Comparison of ENCODE assay signal across 8 cellular contexts in genomic region chr15:75640483-75641175, GRCh38. TPM values are rescaled to one million over a fixed set of nuclear protein-coding genes. Genes with fewer than 3 reads are reported as not detected.
DNase-seq lines count a peak whose midpoint lies in the region; ATAC-seq and TF ChIP-seq lines count a peak whose summit lies in the region.

No MANE protein-coding gene starts in this region.

- peaks cover 36% of the 10 kb centered on the region for H3K79me2 ChIP-seq in HCT116 (ENCODE audit: insufficient read depth, low read length)

- H3K27ac ChIP-seq in HCT116 (ENCODE audit: low read depth, low read length): peak overlapping the region; percentile 97
- peak overlapping the region; percentile 57 for H3K27ac ChIP-seq in iPS-20b (ENCODE audit: low read length)

- in situ Hi-C loops in astrocyte of the cerebellum (cut with HindIII; ENCODE audit: low sequenced_read_pairs): loop anchor here (25.0 kb wide), 2 partner anchors 172 to 178 kb away; partner anchors contain the start of gene SIN3A

- no peak for TF ChIP-seq POLR2A in HCT116 (IDR thresholded peaks at IDR 0.05; ENCODE audit: borderline replicate concordance, extremely low read depth, insufficient read depth, insufficient read length)

- BruUV-seq in HCT116 (replicated peaks; lab: Mats Ljungman, UMichigan): TSS peak; percentile 95

- intact Hi-C loops in HCT116 (cut with micrococcal nuclease): loop anchor here (1.0 to 2.0 kb wide), 5 partner anchors 16 to 272 kb away; partner anchors contain the start of genes MAN2C1, SIN3A and SNUPN

- peaks cover 15% of the 10 kb centered on the region; the same call in 1 of the 2 replicates for H4K20me1 ChIP-seq in HCT116 (ENCODE audit: insufficient read depth)

- RAD21 ChIA-PET in HCT116 (lab: Charles Lee; ENCODE audit: low non-redundant PET in 1 of 2, low total read pairs in 2 of 2, uncharacterized antibody in 2 of 2, unreplicated experiment in 2 of 2): interaction anchor here (1.1 to 2.0 kb wide), 5 partner anchors 185 to 273 kb away, joined by 3 to 8 read pairs (median 3); partner anchors contain the start of gene MAN2C1 (in 1 of the 2)

- DNase-seq in GM10248 (ENCODE audit: extremely low spot score): no peak
- DNase-seq in HCT116 (ENCODE audit: low read depth, low spot score): peak; percentile 54
- DNase-seq in M059J (ENCODE audit: low read depth): peak; percentile 66
- no peak for DNase-seq in astrocyte of the cerebellum (ENCODE audit: low read depth)
- DNase-seq in stimulated activated CD4-positive, alpha-beta T cell treated with anti-CD3 and anti-CD28 coated beads, Interleukin-12 subunit alpha, Interleukin-12 subunit beta, amount 100 ng/mL, for 24 hours (ENCODE audit: low read depth in 2 of 2): peak; percentile 21 to 48
- DNase-seq in globus pallidus (ENCODE audit: low spot score): no peak

- H3K9me3 ChIP-seq in HCT116 (ENCODE audit: control insufficient read depth in 1 of 2, insufficient read depth in 1 of 2, low read depth in 1 of 2, low read length in 2 of 2) (no peaks in the 10 kb centered on the region), iPS-20b (ENCODE audit: insufficient read depth, low read depth, low read length) (no peaks in the 10 kb centered on the region)

- CTCF ChIA-PET in GM10248 (lab: Yijun Ruan, JAX): interaction anchor here (0.8 to 4.1 kb wide), 12 partner anchors 11 to 597 kb away, joined by 3 to 24 read pairs (median 4); partner anchors contain the start of gene SNUPN
- CTCF ChIA-PET in HCT116 (lab: Charles Lee): interaction anchor here (1.3 to 2.2 kb wide), 7 partner anchors 13 to 273 kb away, joined by 3 to 21 read pairs (median 7); partner anchors contain the start of genes MAN2C1, SIN3A and SNUPN

- no peak overlapping the region for H2AFZ ChIP-seq in HCT116 (ENCODE audit: low read depth, low read length, poor library complexity, severe bottlenecking)

- peak overlapping the region; percentile 98 for H3K9ac ChIP-seq in HCT116 (ENCODE audit: low read length)
- H3K9ac ChIP-seq in iPS-20b (ENCODE audit: low read depth, low read length): peak overlapping the region; percentile 98

- POLR2A ChIA-PET in GM10248 (lab: Yijun Ruan, JAX) (interaction anchor here (0.5 to 2.5 kb wide), 7 partner anchors 13 to 272 kb away, joined by 3 to 13 read pairs (median 9); partner anchors contain the start of genes MAN2C1, SIN3A and SNUPN), HCT116 (lab: Charles Lee) (interaction anchor here (0.6 to 5.1 kb wide), 10 partner anchors 9 to 734 kb away, joined by 3 to 35 read pairs (median 7); partner anchors contain the start of genes COX5A, FAM219B, MAN2C1 and SIN3A)

- TF ChIP-seq CTCF in GM10248 (IDR thresholded peaks at IDR 0.05; ENCODE audit: control extremely low read depth, extremely low read depth, low read depth, missing control alignments) (peak; percentile 59), HCT116 (IDR thresholded peaks at IDR 0.05 in 2 of 3, conservative IDR thresholded peaks at IDR 0.05 in 1 of 3; ENCODE audit: borderline replicate concordance in 1 of 3, insufficient read depth in 1 of 3, low read depth in 2 of 3, low read length in 2 of 3) (peak in 2 of 3 experiments; percentile 32 to 49; a peak in 3 of 6 replicates), astrocyte of the cerebellum (IDR thresholded peaks at IDR 0.05; ENCODE audit: low read depth, low read length, missing control alignments) (peak; percentile 38)

- ATAC-seq in HCT116: peak; percentile 64
- ATAC-seq in SK-N-SH treated with all-trans-retinoic acid at 6 μM for 48 hours: peak; percentile 63

- H3K36me3 ChIP-seq in HCT116 (ENCODE audit: control insufficient read depth in 1 of 2, insufficient read depth in 2 of 2, low read length in 2 of 2): 0 out of 4 replicates have a peak, but pooled peaks cover 0 to 5% of the 10 kb centered on the region in 2 experiments
- H3K36me3 ChIP-seq in iPS-20b (ENCODE audit: insufficient read depth, low read depth, low read length): peaks cover 10% of the 10 kb centered on the region; the same call in 1 of the 2 replicates

- H3K4me2 ChIP-seq in HCT116 (ENCODE audit: low read length): peak overlapping the region; percentile 98

- H3K4me1 ChIP-seq in HCT116 (ENCODE audit: control insufficient read depth in 1 of 2, insufficient read depth in 2 of 2, low read length in 2 of 2) (peaks cover 12 to 48% of the 10 kb centered on the region in 2 experiments), iPS-20b (ENCODE audit: insufficient read depth, low read length) (peaks cover 10% of the 10 kb centered on the region)

- H3K27me3 ChIP-seq in HCT116 (ENCODE audit: insufficient read depth, low read length) (no peaks in the 10 kb centered on the region), iPS-20b (ENCODE audit: insufficient read depth, low read length) (peaks cover under 1% of the 10 kb centered on the region; the same call in 1 of the 2 replicates)

- TF ChIP-seq RAD21 in HCT116 (IDR thresholded peaks at IDR 0.05; ENCODE audit: low read depth): no peak

- no peaks in the 10 kb centered on the region for H3K9me2 ChIP-seq in HCT116 (ENCODE audit: insufficient read depth)

- H3K4me3 ChIP-seq in HCT116 (replicated peaks in 1 of 2; ENCODE audit: low read depth in 1 of 2, low read length in 2 of 2) (peak overlapping the region; percentile 95 to 97), astrocyte of the cerebellum (ENCODE audit: low read depth, low read length) (peak overlapping the region; percentile 90), iPS-20b (ENCODE audit: low read length) (peak overlapping the region; percentile 99)

TF ChIP-seq in HCT116, 20 proteins besides CTCF, POLR2A, EP300 and RAD21 (continues in another document):
- no peak for TF ChIP-seq EGR1 (IDR thresholded peaks at IDR 0.05; ENCODE audit: low read depth)
- TF ChIP-seq ZFX (IDR thresholded peaks at IDR 0.05): no peak
- TF ChIP-seq ZNF274 (IDR thresholded peaks at IDR 0.05; ENCODE audit: low read depth, low read length): no peak
- no peak for TF ChIP-seq ELF1 (IDR thresholded peaks at IDR 0.05; ENCODE audit: borderline replicate concordance, low read depth)
- TF ChIP-seq MAX (IDR thresholded peaks at IDR 0.05): no peak
- TF ChIP-seq ZBTB33 (IDR thresholded peaks at IDR 0.05; ENCODE audit: extremely low read depth, insufficient replicate concordance, low read length): no peak
- TF ChIP-seq YY1 (IDR thresholded peaks at IDR 0.05; ENCODE audit: extremely low read depth, insufficient replicate concordance, low read depth, low read length): no peak
- TF ChIP-seq POLR2AphosphoS5 (IDR thresholded peaks at IDR 0.05; ENCODE audit: low read depth, low read length): no peak

TF ChIP-seq in SK-N-SH treated with all-trans-retinoic acid at 6 μM for 48 hours, 23 proteins besides CTCF, POLR2A, EP300 and RAD21:
- TF ChIP-seq ZC3H10 (CRISPR knock-in tag; IDR thresholded peaks at IDR 0.05) (no peak), ARNTL (CRISPR knock-in tag; IDR thresholded peaks at IDR 0.05; ENCODE audit: borderline replicate concordance, low read depth) (no peak), CREB5 (CRISPR knock-in tag; IDR thresholded peaks at IDR 0.05; ENCODE audit: low read depth) (no peak), BACH2 (CRISPR knock-in tag; IDR thresholded peaks at IDR 0.05; ENCODE audit: borderline replicate concordance) (no peak), OSR1 (CRISPR knock-in tag; IDR thresholded peaks at IDR 0.05) (no peak), ESRRG (CRISPR knock-in tag; IDR thresholded peaks at IDR 0.05) (no peak), ZFP3 (CRISPR knock-in tag; IDR thresholded peaks at IDR 0.05) (no peak), SNAI2 (CRISPR knock-in tag; IDR thresholded peaks at IDR 0.05) (no peak)

RNA-seq across cellular contexts. Expression of gene IMP3, which starts 0.6 kb away (rescaled TPM):
- total RNA-seq in HCT116 (2021; ENCODE audit: unreplicated experiment): 79.9 TPM
- polyA plus RNA-seq in HCT116 (2012): 68.6 and 78.4 TPM in 2 replicates
- 93.7 and 148 TPM in 2 replicates for total RNA-seq in M059J (2014; rRNA removed; shearing (Covaris generic))

RNA-seq across cellular contexts. Expression of gene SNX33, which starts 7.1 kb away (rescaled TPM):
- 8.3 TPM for total RNA-seq in HCT116 (2021; ENCODE audit: unreplicated experiment)
- 16.0 and 17.6 TPM in 2 replicates for polyA plus RNA-seq in HCT116 (2012)
- total RNA-seq in M059J (2014; rRNA removed; shearing (Covaris generic)): 8.2 and 10.6 TPM in 2 replicates

RNA-seq across cellular contexts. Expression of gene SNUPN, which starts 15.1 kb away (rescaled TPM):
- total RNA-seq in HCT116 (2021; ENCODE audit: unreplicated experiment): 29.8 TPM
- 20.1 and 28.7 TPM in 2 replicates for polyA plus RNA-seq in HCT116 (2012)
- 26.6 and 32.1 TPM in 2 replicates for total RNA-seq in M059J (2014; rRNA removed; shearing (Covaris generic))

Comparison
In these comparisons a context has a peak if more than half of its experiments do, and no peak if none do; other contexts are left out.
1. DNase-seq: peak in HCT116 (single experiment), M059J (single experiment) and stimulated activated CD4-positive, alpha-beta T cell treated with anti-CD3 and anti-CD28 coated beads, Interleukin-12 subunit alpha, Interleukin-12 subunit beta, amount 100 ng/mL, for 24 hours (2 of 2); none in GM10248 (single experiment), astrocyte of the cerebellum (single experiment) and globus pallidus (single experiment).
2. Peak in every context shown above with its lines, with median percentiles within 50 percentile points of each other: CTCF ChIP-seq and H3K4me3 ChIP-seq.